Comparison of ENCODE assay signal across 27 cellular contexts in genomic region chr1:85128296-85128695, GRCh38.
DNase-seq lines count a peak whose midpoint lies in the region; TF ChIP-seq lines count a peak whose summit lies in the region.
"Had no signal": no experiment of that assay in that cellular context is flagged by ENCODE, and none has a peak within 500 bp of the region (broad histone marks: within the 10 kb centered on the region; RNA-seq: fewer than 3 reads in every experiment).

No MANE protein-coding gene starts in this region.

- H3K27ac Mint-ChIP-seq in chondrocyte (ENCODE audit: unreplicated experiment) = peak overlapping the region; percentile 98
- H3K27ac Mint-ChIP-seq: activated CD8-positive, alpha-beta memory T cell treated with anti-CD3 and anti-CD28 coated beads, Interleukin-2, amount 10 ng/mL, durations not matched to agents 7 days and 5 days; activated naive CD4-positive, alpha-beta T cell treated with anti-CD3 and anti-CD28 coated beads for 36 hours; CD8-positive, alpha-beta memory T cell; natural killer cell; stimulated activated naive CD8-positive, alpha-beta T cell treated with anti-CD3 and anti-CD28 coated beads, Interleukin-15, Interleukin-2, amounts not matched to agents 100 ng/mL and 50 ng/mL, for 24 hours; T-helper 2 cell treated with Interferon-gamma antibody and Interleukin-4, amounts not matched to agents 5 μg/mL and 100 μg/mL, for 36 hours had no signal

- no peaks in the 10 kb centered on the region for H3K79me1 ChIP-seq in mesenchymal stem cell (replicated peaks; ENCODE audit: low read length, poor library complexity, severe bottlenecking)

- H3K4me1 ChIP-seq in mesenchymal stem cell (ENCODE audit: control insufficient read depth, insufficient read depth, low read depth, low read length) (no peaks in the 10 kb centered on the region), spleen (no peaks in the 10 kb centered on the region), vagina (no peaks in the 10 kb centered on the region)
- H3K4me1 ChIP-seq: thyroid gland had no signal

- no peak overlapping the region for H3K14ac ChIP-seq in mesenchymal stem cell (ENCODE audit: low read length in 2 of 2)

- H3K4me3 ChIP-seq in mesenchymal stem cell (ENCODE audit: insufficient read depth in 1 of 2, low read depth in 1 of 2, low read length in 2 of 2) = no peak overlapping the region
- no peak overlapping the region for H3K4me3 ChIP-seq in spleen
- no peak overlapping the region for H3K4me3 ChIP-seq in vagina
- H3K4me3 ChIP-seq: ovary, thyroid gland had no signal

- H2BK5ac ChIP-seq in mesenchymal stem cell (ENCODE audit: low read depth, low read length, poor library complexity, severe bottlenecking) = no peak overlapping the region

- no peak overlapping the region for H2AFZ ChIP-seq in mesenchymal stem cell (ENCODE audit: low read depth, low read length)

- H3K36me3 ChIP-seq in mesenchymal stem cell (ENCODE audit: control insufficient read depth in 1 of 2, insufficient read depth in 2 of 2, low read depth in 1 of 2, low read length in 2 of 2) (peaks cover 0 to 3% of the 10 kb centered on the region in 2 experiments), spleen (no peaks in the 10 kb centered on the region), vagina (no peaks in the 10 kb centered on the region)
- H3K36me3 ChIP-seq: ovary, thyroid gland had no signal

- no peaks in the 10 kb centered on the region for H3K27me3 ChIP-seq in mesenchymal stem cell (ENCODE audit: control insufficient read depth in 1 of 2, insufficient read depth in 1 of 2, low read length in 2 of 2)
- H3K27me3 ChIP-seq in spleen (replicated peaks in 1 of 7) = no peaks in the 10 kb centered on the region
- no peaks in the 10 kb centered on the region for H3K27me3 ChIP-seq in vagina
- H3K27me3 ChIP-seq: ovary, thyroid gland had no signal

- TF ChIP-seq POLR2A in spleen (IDR thresholded peaks at IDR 0.05) (no peak), vagina (IDR thresholded peaks at IDR 0.05) (no peak)

- DNase-seq in AG20443 (ENCODE audit: low spot score) (peak; percentile 62), OCI-M1 (lab: John Stamatoyannopoulos, UW) (peak; percentile 6), chondrocyte (ENCODE audit: low spot score) (no peak), mesenchymal stem cell (peak; percentile 65), occipital lobe (lab: John Stamatoyannopoulos, UW) (no peak), NOMO-1 treated with DMSO at 0.1 percent for 48 hours (lab: John Stamatoyannopoulos, UW; ENCODE audit: unreplicated experiment) (no peak), spleen (no peak), vagina (ENCODE audit: extremely low spot score in 2 of 2) (no peak)
- DNase-seq: activated CD4-positive, alpha-beta T cell treated with anti-CD3 and anti-CD28 coated beads, Interleukin-2, amount 50 U/mL, for 1 hour; activated CD8-positive, alpha-beta memory T cell treated with anti-CD3 and anti-CD28 coated beads, Interleukin-2, amount 10 ng/mL, durations not matched to agents 7 days and 5 days; activated naive CD4-positive, alpha-beta T cell treated with anti-CD3 and anti-CD28 coated beads for 36 hours; aorta; CD8-positive, alpha-beta memory T cell; DMS53; effector CD4-positive, alpha-beta T cell; islet precursor cell; natural killer cell; NCI-H1694 treated with DMSO at 0.1 percent for 48 hours; NCI-H2171 treated with DMSO at 0.1 percent for 48 hours; NCI-H526; ovary; thyroid gland had no signal

- no peak overlapping the region for H3K23ac ChIP-seq in mesenchymal stem cell (ENCODE audit: low read length in 2 of 2)

- no peak overlapping the region for H2BK15ac ChIP-seq in mesenchymal stem cell (ENCODE audit: low read depth, poor library complexity, severe bottlenecking)

- H3K9me3 ChIP-seq in mesenchymal stem cell (ENCODE audit: control insufficient read depth, low read length) (no peaks in the 10 kb centered on the region), spleen (no peaks in the 10 kb centered on the region), vagina (no peaks in the 10 kb centered on the region)
- H3K9me3 ChIP-seq: ovary, thyroid gland had no signal

- TF ChIP-seq CTCF in chondrocyte (IDR thresholded peaks at IDR 0.05) (no peak), spleen (IDR thresholded peaks at IDR 0.05 in 8 of 11, conservative IDR thresholded peaks at IDR 0.05 in 3 of 11) (no peak), vagina (IDR thresholded peaks at IDR 0.05) (no peak)

- no peak overlapping the region for H3K18ac ChIP-seq in mesenchymal stem cell (ENCODE audit: low read depth in 1 of 2, low read length in 2 of 2)

- H3K9me3 Mint-ChIP-seq in chondrocyte (ENCODE audit: low read depth) = no peaks in the 10 kb centered on the region
- H3K9me3 Mint-ChIP-seq: activated naive CD4-positive, alpha-beta T cell treated with anti-CD3 and anti-CD28 coated beads for 36 hours; CD8-positive, alpha-beta memory T cell; central memory CD8-positive, alpha-beta T cell; natural killer cell; stimulated activated naive CD8-positive, alpha-beta T cell treated with anti-CD3 and anti-CD28 coated beads, Interleukin-15, Interleukin-2, amounts not matched to agents 100 ng/mL and 50 ng/mL, for 24 hours; T-helper 2 cell treated with Interferon-gamma antibody and Interleukin-4, amounts not matched to agents 5 μg/mL and 100 μg/mL, for 36 hours had no signal

- H3K4me3 Mint-ChIP-seq in chondrocyte (ENCODE audit: unreplicated experiment) = no peak overlapping the region
- H3K4me3 Mint-ChIP-seq: activated CD8-positive, alpha-beta memory T cell treated with anti-CD3 and anti-CD28 coated beads, Interleukin-2, amount 10 ng/mL, durations not matched to agents 7 days and 5 days; activated naive CD4-positive, alpha-beta T cell treated with anti-CD3 and anti-CD28 coated beads for 36 hours; CD8-positive, alpha-beta memory T cell; central memory CD8-positive, alpha-beta T cell; natural killer cell; stimulated activated naive CD8-positive, alpha-beta T cell treated with anti-CD3 and anti-CD28 coated beads, Interleukin-15, Interleukin-2, amounts not matched to agents 100 ng/mL and 50 ng/mL, for 24 hours; T-helper 2 cell treated with Interferon-gamma antibody and Interleukin-4, amounts not matched to agents 5 μg/mL and 100 μg/mL, for 36 hours had no signal

- H3K4me2 ChIP-seq in mesenchymal stem cell (ENCODE audit: low read length, poor library complexity, severe bottlenecking) = no peak overlapping the region

- H2AK5ac ChIP-seq in mesenchymal stem cell (ENCODE audit: low read length, severe bottlenecking) = no peak overlapping the region

- intact Hi-C loops in spleen (cut with DNase I; ENCODE audit: low total_unique reads) (no loop called here), vagina (cut with DNase I) (no loop called here)

- H3K9ac ChIP-seq in mesenchymal stem cell (ENCODE audit: low read length) = no peak overlapping the region

- no peaks in the 10 kb centered on the region for H3K27me3 Mint-ChIP-seq in chondrocyte (ENCODE audit: low read depth)
- H3K27me3 Mint-ChIP-seq: central memory CD8-positive, alpha-beta T cell had no signal

- H4K91ac ChIP-seq in mesenchymal stem cell (ENCODE audit: low read length) = no peak overlapping the region

- no peaks in the 10 kb centered on the region for H3K36me3 Mint-ChIP-seq in chondrocyte (ENCODE audit: low read depth)
- H3K36me3 Mint-ChIP-seq: activated CD8-positive, alpha-beta memory T cell treated with anti-CD3 and anti-CD28 coated beads, Interleukin-2, amount 10 ng/mL, durations not matched to agents 7 days and 5 days; natural killer cell had no signal

- H3K4me1 Mint-ChIP-seq in chondrocyte (ENCODE audit: low read depth) = peaks cover 25% of the 10 kb centered on the region
- H3K4me1 Mint-ChIP-seq: activated CD8-positive, alpha-beta memory T cell treated with anti-CD3 and anti-CD28 coated beads, Interleukin-2, amount 10 ng/mL, durations not matched to agents 7 days and 5 days; CD8-positive, alpha-beta memory T cell; central memory CD8-positive, alpha-beta T cell; natural killer cell had no signal

- H3K27ac ChIP-seq in mesenchymal stem cell (ENCODE audit: low read length, poor library complexity, severe bottlenecking) (no peak overlapping the region), spleen (no peak overlapping the region), vagina (no peak overlapping the region)
- H3K27ac ChIP-seq: epithelial cell of prostate, HL-60, ovary, thyroid gland had no signal

- H3K4ac ChIP-seq in mesenchymal stem cell (ENCODE audit: low read depth in 1 of 2, low read length in 2 of 2) = no peak overlapping the region

- H2BK12ac ChIP-seq in mesenchymal stem cell (ENCODE audit: low read length in 2 of 2) = no peak overlapping the region

- no peak overlapping the region for H2BK120ac ChIP-seq in mesenchymal stem cell (ENCODE audit: low read depth, low read length)

- no peak overlapping the region for H4K8ac ChIP-seq in mesenchymal stem cell (ENCODE audit: low read length)

- WGBS in mesenchymal stem cell = 88% methylated on average over 1 of the region's 1 CpG
- WGBS in spleen, 5 donors = 65 to 93% (median 79%) methylated on average over 1 of the region's 1 CpG

Comparison
In these comparisons a context has a peak if more than half of its experiments do, and no peak if none do; other contexts are left out.
1. DNase-seq: peak in AG20443 (single experiment), OCI-M1 (single experiment) and mesenchymal stem cell (single experiment); none in chondrocyte (single experiment), occipital lobe (single experiment), NOMO-1 treated with DMSO at 0.1 percent for 48 hours (single experiment), spleen (single experiment) and vagina (0 of 2).